ENCODE assay signal across 10 cellular contexts in genomic region chr9:99141849-99142248, GRCh38.
"Had no signal": no experiment of that assay in that cellular context is flagged by ENCODE, and none has a peak within 500 bp of the region (broad histone marks: within the 10 kb centered on the region; RNA-seq: fewer than 3 reads in every experiment).

No MANE protein-coding gene starts in this region.

- H3K9me3 ChIP-seq: esophagus squamous epithelium, ovary, thyroid gland had no signal

- H3K27me3 ChIP-seq: esophagus squamous epithelium, ovary, thyroid gland had no signal

- ATAC-seq: activated naive CD4-positive, alpha-beta T cell treated with anti-CD3 and anti-CD28 coated beads, Interleukin-2, amount 50 U/mL, for 72 hours had no signal

- H3K4me3 Mint-ChIP-seq: neural crest cell had no signal

- H3K27ac ChIP-seq: esophagus squamous epithelium, ovary, thyroid gland had no signal

- DNase-seq: activated T-cell treated with anti-CD3 and anti-CD28 coated beads for 4 hours, aorta, esophagus squamous epithelium, foreskin fibroblast, glutamatergic neuron, ovary, thyroid gland had no signal

- H3K4me3 ChIP-seq: esophagus squamous epithelium, ovary, thyroid gland had no signal

- H3K4me1 ChIP-seq: thyroid gland had no signal

- H3K9me3 Mint-ChIP-seq: activated naive CD4-positive, alpha-beta T cell treated with anti-CD3 and anti-CD28 coated beads, Interleukin-2, amount 50 U/mL, for 72 hours; activated T-helper 2 cell treated with anti-CD3 and anti-CD28 coated beads, Interferon-gamma antibody, Interleukin-2, Interleukin-4, amounts not matched to agents 10 μg/mL and 5 μg/mL and 100 μg/mL, durations not matched to agents 14 hours and 24 hours and 36 hours; neural crest cell had no signal

- H3K36me3 ChIP-seq: ovary had no signal

- H3K27ac Mint-ChIP-seq: activated T-helper 2 cell treated with anti-CD3 and anti-CD28 coated beads, Interferon-gamma antibody, Interleukin-2, Interleukin-4, amounts not matched to agents 10 μg/mL and 5 μg/mL and 100 μg/mL, durations not matched to agents 14 hours and 24 hours and 36 hours had no signal
